In genomic region chr3:66851894-66852613, GRCh38 we compare ENCODE assay signal across 31 cellular contexts.
"Had no signal": no experiment of that assay in that cellular context is flagged by ENCODE, and none has a peak within 500 bp of the region (broad histone marks: within the 10 kb centered on the region; RNA-seq: fewer than 3 reads in every experiment).

No MANE protein-coding gene starts in this region.

- DNase-seq: activated CD4-positive, alpha-beta memory T cell treated with anti-CD3 and anti-CD28 coated beads for 36 hours; activated CD4-positive, alpha-beta T cell treated with anti-CD3 and anti-CD28 coated beads, Interleukin-2, amount 10 ng/mL, durations not matched to agents 24 days and 14 days; activated CD4-positive, CD25-positive, alpha-beta regulatory T cell treated with anti-CD3 and anti-CD28 coated beads, Interleukin-2, amount 50 U/mL, for 72 hours; activated CD8-positive, alpha-beta memory T cell treated with anti-CD3 and anti-CD28 coated beads, Interleukin-2, amount 50 U/mL, for 4 hours; activated gamma-delta T cell treated with Interleukin-2 at 50 U/mL for 16 hours; activated naive CD4-positive, alpha-beta T cell treated with anti-CD3 and anti-CD28 coated beads, Interleukin-2, amount 50 U/mL, for 16 hours; activated naive CD8-positive, alpha-beta T cell treated with anti-CD3 and anti-CD28 coated beads, Interleukin-2, amount 50 U/mL, for 24 hours; activated T-cell treated with anti-CD3 and anti-CD28 coated beads, Interleukin-2, amount 50 U/mL, for 1 hour; central memory CD4-positive, alpha-beta T cell; effector CD8-positive, alpha-beta T cell; esophagus squamous epithelium; foreskin melanocyte; heart right ventricle; kidney glomerular epithelial cell; left lung; mucosa of descending colon; nucleus accumbens; right cardiac atrium; stimulated activated CD4-positive, alpha-beta T cell treated with anti-CD3 and anti-CD28 coated beads, Interleukin-2, amount 100 ng/mL, for 48 hours; T-helper 17 cell; T1000 had no signal

- H3K27ac Mint-ChIP-seq: activated CD4-positive, alpha-beta memory T cell treated with anti-CD3 and anti-CD28 coated beads for 36 hours; activated CD4-positive, alpha-beta T cell treated with anti-CD3 and anti-CD28 coated beads, Interleukin-2, amount 10 ng/mL, durations not matched to agents 24 days and 14 days; activated naive CD8-positive, alpha-beta T cell treated with anti-CD3 and anti-CD28 coated beads, Interleukin-2, amount 50 U/mL, for 24 hours; activated T-helper 1 cell treated with anti-CD3 and anti-CD28 coated beads, Interleukin-12 subunit alpha, Interleukin-12 subunit beta, Interleukin-2, Interleukin-4 antibody, amounts not matched to agents 30 ng/mL and 10 ng/mL and 1 ng/mL, durations not matched to agents 14 hours and 24 hours and 36 hours; natural killer cell treated with Interleukin-12 subunit alpha and Interleukin-12 subunit beta and Interleukin-15 and Interleukin-18, amount 100 ng/mL, for 72 hours; stimulated activated effector memory CD8-positive, alpha-beta T cell treated with anti-CD3 and anti-CD28 coated beads, Interleukin-12 subunit alpha, Interleukin-12 subunit beta, amount 100 ng/mL, for 72 hours; stimulated activated naive CD8-positive, alpha-beta T cell treated with anti-CD3 and anti-CD28 coated beads, Interleukin-15, Interleukin-2, amounts not matched to agents 100 ng/mL and 50 ng/mL, for 24 hours; T-helper 17 cell; type B pancreatic cell had no signal

- H3K36me3 ChIP-seq: breast epithelium, esophagus squamous epithelium, heart right ventricle, left lung, vagina had no signal

- H3K4me1 Mint-ChIP-seq: activated CD4-positive, alpha-beta T cell treated with anti-CD3 and anti-CD28 coated beads, Interleukin-2, amount 10 ng/mL, durations not matched to agents 24 days and 14 days; activated naive CD8-positive, alpha-beta T cell treated with anti-CD3 and anti-CD28 coated beads, Interleukin-2, amount 50 U/mL, for 24 hours; stimulated activated effector memory CD8-positive, alpha-beta T cell treated with anti-CD3 and anti-CD28 coated beads, Interleukin-12 subunit alpha, Interleukin-12 subunit beta, amount 100 ng/mL, for 72 hours; T-helper 17 cell had no signal

- H3K4me3 ChIP-seq: breast epithelium, esophagus squamous epithelium, heart right ventricle, left lung, lung, mucosa of descending colon, vagina had no signal

- H3K27me3 ChIP-seq: breast epithelium, esophagus squamous epithelium, heart right ventricle, left lung, vagina had no signal

- H3K27me3 Mint-ChIP-seq: activated CD4-positive, alpha-beta memory T cell treated with anti-CD3 and anti-CD28 coated beads for 36 hours had no signal

- H3K4me1 ChIP-seq: breast epithelium, esophagus squamous epithelium, heart right ventricle, left lung, vagina had no signal

- H3K9me3 Mint-ChIP-seq: activated CD4-positive, alpha-beta T cell treated with anti-CD3 and anti-CD28 coated beads, Interleukin-2, amount 10 ng/mL, durations not matched to agents 24 days and 14 days; activated naive CD8-positive, alpha-beta T cell treated with anti-CD3 and anti-CD28 coated beads, Interleukin-2, amount 50 U/mL, for 24 hours; activated T-helper 1 cell treated with anti-CD3 and anti-CD28 coated beads, Interleukin-12 subunit alpha, Interleukin-12 subunit beta, Interleukin-2, Interleukin-4 antibody, amounts not matched to agents 30 ng/mL and 10 ng/mL and 1 ng/mL, durations not matched to agents 14 hours and 24 hours and 36 hours; natural killer cell treated with Interleukin-12 subunit alpha and Interleukin-12 subunit beta and Interleukin-15 and Interleukin-18, amount 100 ng/mL, for 72 hours; stimulated activated effector memory CD8-positive, alpha-beta T cell treated with anti-CD3 and anti-CD28 coated beads, Interleukin-12 subunit alpha, Interleukin-12 subunit beta, amount 100 ng/mL, for 72 hours; stimulated activated naive CD8-positive, alpha-beta T cell treated with anti-CD3 and anti-CD28 coated beads, Interleukin-15, Interleukin-2, amounts not matched to agents 100 ng/mL and 50 ng/mL, for 24 hours; type B pancreatic cell had no signal

- H3K4me3 Mint-ChIP-seq: activated CD4-positive, alpha-beta memory T cell treated with anti-CD3 and anti-CD28 coated beads for 36 hours; activated CD4-positive, alpha-beta T cell treated with anti-CD3 and anti-CD28 coated beads, Interleukin-2, amount 10 ng/mL, durations not matched to agents 24 days and 14 days; activated naive CD8-positive, alpha-beta T cell treated with anti-CD3 and anti-CD28 coated beads, Interleukin-2, amount 50 U/mL, for 24 hours; activated T-helper 1 cell treated with anti-CD3 and anti-CD28 coated beads, Interleukin-12 subunit alpha, Interleukin-12 subunit beta, Interleukin-2, Interleukin-4 antibody, amounts not matched to agents 30 ng/mL and 10 ng/mL and 1 ng/mL, durations not matched to agents 14 hours and 24 hours and 36 hours; natural killer cell treated with Interleukin-12 subunit alpha and Interleukin-12 subunit beta and Interleukin-15 and Interleukin-18, amount 100 ng/mL, for 72 hours; stimulated activated effector memory CD8-positive, alpha-beta T cell treated with anti-CD3 and anti-CD28 coated beads, Interleukin-12 subunit alpha, Interleukin-12 subunit beta, amount 100 ng/mL, for 72 hours; stimulated activated naive CD8-positive, alpha-beta T cell treated with anti-CD3 and anti-CD28 coated beads, Interleukin-15, Interleukin-2, amounts not matched to agents 100 ng/mL and 50 ng/mL, for 24 hours; T-helper 17 cell; type B pancreatic cell had no signal

- H3K36me3 Mint-ChIP-seq: activated CD4-positive, alpha-beta memory T cell treated with anti-CD3 and anti-CD28 coated beads for 36 hours; natural killer cell treated with Interleukin-12 subunit alpha and Interleukin-12 subunit beta and Interleukin-15 and Interleukin-18, amount 100 ng/mL, for 72 hours; stimulated activated effector memory CD8-positive, alpha-beta T cell treated with anti-CD3 and anti-CD28 coated beads, Interleukin-12 subunit alpha, Interleukin-12 subunit beta, amount 100 ng/mL, for 72 hours; type B pancreatic cell had no signal

- ATAC-seq: activated naive CD8-positive, alpha-beta T cell treated with anti-CD3 and anti-CD28 coated beads, Interleukin-2, amount 50 U/mL, for 24 hours; heart right ventricle; left lung; mucosa of descending colon; natural killer cell treated with Interleukin-12 subunit alpha and Interleukin-12 subunit beta and Interleukin-15 and Interleukin-18, amount 100 ng/mL, for 72 hours; right cardiac atrium; SK-N-SH treated with all-trans-retinoic acid at 6 μM for 48 hours; stimulated activated effector memory CD8-positive, alpha-beta T cell treated with anti-CD3 and anti-CD28 coated beads, Interleukin-12 subunit alpha, Interleukin-12 subunit beta, amount 100 ng/mL, for 72 hours; T-helper 17 cell had no signal

- H3K9me3 ChIP-seq: breast epithelium, esophagus squamous epithelium, mucosa of descending colon, vagina had no signal

- H3K27ac ChIP-seq: breast epithelium, epithelial cell of prostate, esophagus squamous epithelium, heart right ventricle, left lung, vagina had no signal
